In genomic region chr11:76599041-76600013, GRCh38 we compare ENCODE assay signal across 12 cellular contexts.
DNase-seq lines count a peak whose midpoint lies in the region; ATAC-seq, FAIRE-seq and TF ChIP-seq lines count a peak whose summit lies in the region.
"Had no signal": no experiment of that assay in that cellular context is flagged by ENCODE, and none has a peak within 500 bp of the region (broad histone marks: within the 10 kb centered on the region; RNA-seq: fewer than 3 reads in every experiment).

No MANE protein-coding gene starts in this region.

- H4K20me1 ChIP-seq in HepG2 (ENCODE audit: insufficient read depth, low read length), result no peaks in the 10 kb centered on the region

- in situ Hi-C loops in HepG2 (cut with HindIII; ENCODE audit: extremely low pct_ligation_motif_present, low pct_unique_long_range_greater_than_20kb), result no loop called here
- in situ Hi-C loops in astrocyte of the spinal cord (cut with HindIII; ENCODE audit: low sequenced_read_pairs), result no loop called here
- in situ Hi-C loops in G401 (cut with HindIII; ENCODE audit: low sequenced_read_pairs), result no loop called here

- H3K9me3 ChIP-seq in HepG2 (ENCODE audit: low read length), result no peaks in the 10 kb centered on the region
- no peaks in the 10 kb centered on the region for H3K9me3 ChIP-seq in right lobe of liver
- H3K9me3 ChIP-seq in aorta (ENCODE audit: control insufficient read depth, low read length), result no peaks in the 10 kb centered on the region
- H3K9me3 ChIP-seq: HAP-1 had no signal

- no peak overlapping the region for H3K4me2 ChIP-seq in HepG2 (ENCODE audit: low read depth, low read length)

- no peaks in the 10 kb centered on the region for H3K4me1 ChIP-seq in HepG2 (ENCODE audit: insufficient read depth, low read length)
- no peaks in the 10 kb centered on the region for H3K4me1 ChIP-seq in right lobe of liver
- H3K4me1 ChIP-seq in aorta (ENCODE audit: control insufficient read depth in 1 of 2, insufficient read depth in 2 of 2, low read length in 2 of 2), result no peaks in the 10 kb centered on the region
- H3K4me1 ChIP-seq: HAP-1 had no signal

- intact Hi-C loops in HepG2 (cut with micrococcal nuclease; ENCODE audit: unreplicated experiment), result loop anchor here (5.0 kb wide), 1 partner anchor 83 kb away; no protein-coding TSS in a partner anchor
- intact Hi-C loops in right lobe of liver (cut with DNase I), result no loop called here
- intact Hi-C loops in aorta (cut with DNase I), result loop anchor here (2.0 to 5.0 kb wide), 2 partner anchors 81 to 83 kb away; no protein-coding TSS in a partner anchor

- POLR2A ChIA-PET in HepG2 (lab: Yijun Ruan, JAX), result no interaction called here

- H3K79me2 ChIP-seq in HepG2 (ENCODE audit: insufficient read depth, low read length), result no peaks in the 10 kb centered on the region

- no peak for TF ChIP-seq EP300 in HepG2 (IDR thresholded peaks at IDR 0.05; ENCODE audit: low read depth in 2 of 2, low read length in 2 of 2)
- no peak for TF ChIP-seq EP300 in HepG2 (CRISPR knock-in tag; IDR thresholded peaks at IDR 0.05; ENCODE audit: borderline replicate concordance)

- TF ChIP-seq POLR2A in HepG2 (IDR thresholded peaks at IDR 0.05; ENCODE audit: insufficient read depth in 1 of 2, low read depth in 2 of 2, low read length in 2 of 2) (no peak), right lobe of liver (IDR thresholded peaks at IDR 0.05) (no peak)

- 51% methylated on average over 16 of the region's 18 CpGs for WGBS in HepG2 (ENCODE audit: low lambda C conversion rate)
- WGBS in right lobe of liver (ENCODE audit: insufficient coverage, low coverage, low lambda C conversion rate, missing lambda C conversion rate), result 93% methylated on average over 3 of the region's 18 CpGs
- 89 to 90% methylated on average over 18 of the region's 18 CpGs for WGBS in aorta, 2 donors

- no peak for TF ChIP-seq RAD21 in HepG2 (CRISPR knock-in tag; IDR thresholded peaks at IDR 0.05)

- H3K27ac ChIP-seq in HepG2 (ENCODE audit: extremely low read length, insufficient read depth, low read length), result no peak overlapping the region
- no peak overlapping the region for H3K27ac ChIP-seq in right lobe of liver
- no peak overlapping the region for H3K27ac ChIP-seq in aorta (ENCODE audit: low read depth in 1 of 2, low read length in 2 of 2)

- TF ChIP-seq CTCF in HepG2 (CRISPR knock-in tag; IDR thresholded peaks at IDR 0.05) (no peak), right lobe of liver (IDR thresholded peaks at IDR 0.05) (no peak), astrocyte of the spinal cord (IDR thresholded peaks at IDR 0.05; ENCODE audit: low read depth, low read length) (no peak)

- H3K9ac ChIP-seq in HepG2 (ENCODE audit: insufficient read depth, low read depth, low read length), result no peak overlapping the region

- no peak for FAIRE-seq in HepG2 (lab: Jason Lieb, UNC)
- FAIRE-seq: endothelial cell of umbilical vein, GM19239 had no signal

- CTCF ChIA-PET in HepG2 (lab: Yijun Ruan, JAX; ENCODE audit: low intra/inter-chr PET ratio, low total read pairs), result interaction anchor here (0.7 kb wide), 1 partner anchor 81 kb away, joined by 3 read pairs; no protein-coding TSS in a partner anchor

- H2AFZ ChIP-seq in HepG2 (ENCODE audit: low read length), result no peak overlapping the region

- ATAC-seq in HepG2 (peak; percentile 53), right lobe of liver (no peak), left lobe of liver (no peak), aorta (ENCODE audit: low FRiP score) (no peak), HG03108 (IDR thresholded peaks at IDR 0.05; ENCODE audit: unreplicated experiment) (no peak), HG03196 (IDR thresholded peaks at IDR 0.05; ENCODE audit: unreplicated experiment) (no peak)

- H3K36me3 ChIP-seq in HepG2 (replicated peaks in 1 of 2; ENCODE audit: control insufficient read depth in 1 of 2, insufficient read depth in 2 of 2, low read length in 2 of 2), result no peaks in the 10 kb centered on the region
- H3K36me3 ChIP-seq in right lobe of liver, result no peaks in the 10 kb centered on the region
- H3K36me3 ChIP-seq in aorta (ENCODE audit: control insufficient read depth in 1 of 2, insufficient read depth in 2 of 2, low read length in 1 of 2), result no peaks in the 10 kb centered on the region
- H3K36me3 ChIP-seq: HAP-1 had no signal

- peaks cover 4 to 38% of the 10 kb centered on the region in 2 experiments for H3K27me3 ChIP-seq in HepG2 (ENCODE audit: control insufficient read depth in 1 of 2, insufficient read depth in 2 of 2, low read length in 2 of 2)
- H3K27me3 ChIP-seq in right lobe of liver, result no peaks in the 10 kb centered on the region
- no peaks in the 10 kb centered on the region for H3K27me3 ChIP-seq in aorta (ENCODE audit: control insufficient read depth in 1 of 2, insufficient read depth in 2 of 2, low read length in 1 of 2)

- H3K4me3 ChIP-seq in HepG2 (replicated peaks in 1 of 3; ENCODE audit: insufficient read depth in 1 of 3, low read depth in 2 of 3, low read length in 3 of 3) (no peak overlapping the region), right lobe of liver (no peak overlapping the region), astrocyte of the spinal cord (ENCODE audit: low read depth, low read length) (no peak overlapping the region), aorta (ENCODE audit: low read length in 2 of 2) (no peak overlapping the region)
- H3K4me3 ChIP-seq: HAP-1 had no signal

- no TSS peak for BruUV-seq in HepG2 (replicated peaks; lab: Mats Ljungman, UMichigan)

- DNase-seq in HepG2 (ENCODE audit: low spot score) (no peak), right lobe of liver (no peak), astrocyte of the spinal cord (ENCODE audit: low read depth, low spot score) (peak; percentile 72), left lobe of liver (ENCODE audit: low spot score) (peak; percentile 39), aorta (peak; percentile 45 to 71), G401 (ENCODE audit: low spot score) (no peak)
- DNase-seq: stimulated activated CD4-positive, alpha-beta T cell treated with anti-CD3 and anti-CD28 coated beads, Interleukin-2, amount 100 ng/mL, for 48 hours had no signal

TF ChIP-seq in HepG2, 621 proteins besides CTCF, POLR2A, EP300 and RAD21 (continues in another document):
- TF ChIP-seq ISX (CRISPR knock-in tag; conservative IDR thresholded peaks at IDR 0.05) (no peak), NR2F6 (IDR thresholded peaks at IDR 0.05) (no peak), NR2F6 (CRISPR knock-in tag; IDR thresholded peaks at IDR 0.05) (no peak), MAX (IDR thresholded peaks at IDR 0.05) (no peak), HIVEP1 (CRISPR knock-in tag; IDR thresholded peaks at IDR 0.05) (no peak), ZSCAN12 (CRISPR knock-in tag; IDR thresholded peaks at IDR 0.05) (no peak), SOX5 (CRISPR knock-in tag; IDR thresholded peaks at IDR 0.05; ENCODE audit: borderline replicate concordance) (no peak), DDIT3 (CRISPR knock-in tag; IDR thresholded peaks at IDR 0.05) (no peak), JDP2 (CRISPR knock-in tag; IDR thresholded peaks at IDR 0.05; ENCODE audit: borderline replicate concordance) (no peak), ZSCAN30 (CRISPR knock-in tag; IDR thresholded peaks at IDR 0.05) (no peak), RCOR2 (CRISPR knock-in tag; IDR thresholded peaks at IDR 0.05) (no peak), ZNF691 (CRISPR knock-in tag; IDR thresholded peaks at IDR 0.05; ENCODE audit: borderline replicate concordance, low read depth) (no peak), SAFB2 (CRISPR knock-in tag; IDR thresholded peaks at IDR 0.05; ENCODE audit: borderline replicate concordance, low read depth) (no peak), ZFAT (CRISPR knock-in tag; conservative IDR thresholded peaks at IDR 0.05) (no peak), ZBTB46 (CRISPR knock-in tag; IDR thresholded peaks at IDR 0.05; ENCODE audit: borderline replicate concordance) (no peak), MIXL1 (CRISPR knock-in tag; IDR thresholded peaks at IDR 0.05) (no peak), POLR2AphosphoS2 (IDR thresholded peaks at IDR 0.05; ENCODE audit: low read depth, low read length) (no peak), HMG20B (CRISPR knock-in tag; conservative IDR thresholded peaks at IDR 0.05) (no peak), ZNF597 (CRISPR knock-in tag; IDR thresholded peaks at IDR 0.05) (no peak)

Comparison
In these comparisons a context has a peak if more than half of its experiments do, and no peak if none do; other contexts are left out.
1. intact Hi-C loops: an anchor here in HepG2 (5.0 kb wide) and aorta (2.0 to 5.0 kb wide); none called in right lobe of liver.
2. DNase-seq: peak in astrocyte of the spinal cord (single experiment), left lobe of liver (single experiment) and aorta (2 of 2); none in HepG2 (single experiment), right lobe of liver (0 of 3) and G401 (single experiment).